Comparison of ENCODE assay signal across 35 cellular contexts in genomic region chr18:79704631-79705030, GRCh38. TPM values are rescaled to one million over a fixed set of nuclear protein-coding genes. Genes with fewer than 3 reads are reported as not detected.
DNase-seq lines count a peak whose midpoint lies in the region; ATAC-seq and TF ChIP-seq lines count a peak whose summit lies in the region.
"Had no signal": no experiment of that assay in that cellular context is flagged by ENCODE, and none has a peak within 500 bp of the region (broad histone marks: within the 10 kb centered on the region; RNA-seq: fewer than 3 reads in every experiment).

No MANE protein-coding gene starts in this region.

- H2BK12ac ChIP-seq in neuronal stem cell (ENCODE audit: low read length) = no peak overlapping the region

- H3K36me3 Mint-ChIP-seq in WTC11 (peaks cover 56% of the 10 kb centered on the region), chondrocyte (ENCODE audit: low read depth) (peaks cover 39% of the 10 kb centered on the region), immature natural killer cell (peaks cover 18 to 55% (median 30%) of the 10 kb centered on the region in 3 donors)

- H3K27me3 ChIP-seq in neuronal stem cell (ENCODE audit: control insufficient read depth in 3 of 3, insufficient read depth in 3 of 3, low read depth in 1 of 3, low read length in 3 of 3) (no peaks in the 10 kb centered on the region), H7 (ENCODE audit: control insufficient read depth, insufficient read depth, low read length) (no peaks in the 10 kb centered on the region)
- H3K27me3 ChIP-seq: BE2C; BLaER1; BLaER1 treated with 17β-estradiol and CSF1 and Interleukin-3, amounts not matched to agents 10 nM and 100 nM had no signal

- peaks cover 0 to 3% of the 10 kb centered on the region in 2 donors for H3K9me3 ChIP-seq in neuronal stem cell (replicated peaks in 1 of 2; ENCODE audit: control insufficient read depth in 2 of 2, insufficient read depth in 1 of 2, low read depth in 1 of 2, low read length in 2 of 2)
- H3K9me3 ChIP-seq: A549, BE2C, Caco-2 had no signal

- H3K4me1 ChIP-seq in neuronal stem cell (ENCODE audit: control insufficient read depth in 2 of 2, insufficient read depth in 1 of 2, low read depth in 1 of 2, low read length in 2 of 2) = peaks cover 0 to 1% of the 10 kb centered on the region in 2 donors
- H3K4me1 ChIP-seq: A549; BE2C; BLaER1; BLaER1 treated with 17β-estradiol and CSF1 and Interleukin-3, amounts not matched to agents 10 nM and 100 nM; Caco-2 had no signal

- DNase-seq in Right ventricle myocardium superior = peak; percentile 33
- no peak for DNase-seq in left cardiac atrium
- DNase-seq in WTC11 (ENCODE audit: low spot score) = no peak
- peak; percentile 72 for DNase-seq in chondrocyte (ENCODE audit: low spot score)
- DNase-seq in neuronal stem cell (ENCODE audit: low spot score) = no peak
- no peak for DNase-seq in H7
- DNase-seq in immature natural killer cell = no peak
- DNase-seq: 8988T; ACHN; AML-193; BE2C; C1 segment of cervical spinal cord; Caco-2; Calu3; CD4-positive, alpha-beta memory T cell; CD4-positive, alpha-beta T cell; CD4-positive, CD25-positive, alpha-beta regulatory T cell; CD8-positive, alpha-beta T cell; COR-L47; DMS 273 treated with DMSO at 0.1 percent for 48 hours; DMS153; DMS53; DMS79; DMS79 treated with DMSO at 0.1 percent for 48 hours; DND-41; EL had no signal

- H3K4me3 Mint-ChIP-seq in WTC11 (no peak overlapping the region), chondrocyte (ENCODE audit: unreplicated experiment) (no peak overlapping the region), immature natural killer cell (no peak overlapping the region)
- H3K4me3 Mint-ChIP-seq: B cell; CD14-positive monocyte; CD4-positive, alpha-beta memory T cell; CD4-positive, alpha-beta T cell; CD4-positive, CD25-positive, alpha-beta regulatory T cell; CD8-positive, alpha-beta memory T cell; CD8-positive, alpha-beta T cell had no signal

- TF ChIP-seq CTCF in WTC11 (IDR thresholded peaks at IDR 0.05) = no peak
- no peak for TF ChIP-seq CTCF in chondrocyte (IDR thresholded peaks at IDR 0.05)

- no peak overlapping the region for H2BK120ac ChIP-seq in neuronal stem cell (ENCODE audit: low read depth, low read length)

- intact Hi-C loops in Right ventricle myocardium superior (cut with DNase I) (no loop called here), left cardiac atrium (cut with DNase I) (no loop called here)

- no peak overlapping the region for H2AFZ ChIP-seq in neuronal stem cell (ENCODE audit: low read length)

- no peak overlapping the region for H2BK5ac ChIP-seq in neuronal stem cell (ENCODE audit: low read length)

- H4K91ac ChIP-seq in neuronal stem cell (ENCODE audit: low read depth, low read length, poor library complexity) = no peak overlapping the region

- WGBS in neuronal stem cell (ENCODE audit: extremely low coverage in 2 of 2, insufficient read length in 2 of 2, insufficient replicate concordance in 1 of 2), 2 donors = no CpG with 5 or more reads among the region's 24 CpGs

- POLR2A ChIA-PET in WTC11 (lab: Charles Lee) = no interaction called here

- no peak overlapping the region for H2AK5ac ChIP-seq in neuronal stem cell (ENCODE audit: low read depth, low read length)

- peaks cover 6% of the 10 kb centered on the region for H3K79me1 ChIP-seq in neuronal stem cell (ENCODE audit: low read depth, low read length)

- no peaks in the 10 kb centered on the region for H3K27me3 Mint-ChIP-seq in WTC11 (ENCODE audit: low read depth)
- H3K27me3 Mint-ChIP-seq in chondrocyte (ENCODE audit: low read depth) = no peaks in the 10 kb centered on the region
- H3K27me3 Mint-ChIP-seq in immature natural killer cell (ENCODE audit: low read depth in 3 of 3) = peaks cover 0 to 23% (median 9%) of the 10 kb centered on the region in 3 donors
- H3K27me3 Mint-ChIP-seq: B cell; CD4-positive, alpha-beta memory T cell; CD4-positive, alpha-beta T cell; CD4-positive, CD25-positive, alpha-beta regulatory T cell; CD8-positive, alpha-beta memory T cell had no signal

- no peak overlapping the region for H3K4ac ChIP-seq in neuronal stem cell (ENCODE audit: low read length)

- H4K8ac ChIP-seq in neuronal stem cell (ENCODE audit: low read depth, low read length) = no peak overlapping the region

- H3K27ac Mint-ChIP-seq in WTC11 (0 out of 2 replicates have a peak overlapping the region, but pooled peaks have one; percentile 57), chondrocyte (ENCODE audit: unreplicated experiment) (no peak overlapping the region), immature natural killer cell (peak overlapping the region in 1 of 6 donors; percentile 23)
- H3K27ac Mint-ChIP-seq: B cell; CD4-positive, CD25-positive, alpha-beta regulatory T cell; CD8-positive, alpha-beta memory T cell; CD8-positive, alpha-beta T cell had no signal

- H3K4me1 Mint-ChIP-seq in WTC11 = no peaks in the 10 kb centered on the region
- no peaks in the 10 kb centered on the region for H3K4me1 Mint-ChIP-seq in chondrocyte (ENCODE audit: low read depth)
- H3K4me1 Mint-ChIP-seq in immature natural killer cell = peaks cover 6 to 20% of the 10 kb centered on the region in 2 donors
- H3K4me1 Mint-ChIP-seq: B cell, CD14-positive monocyte had no signal

- H3K4me3 ChIP-seq in neuronal stem cell (ENCODE audit: low read length in 2 of 2) (no peak overlapping the region), H7 (ENCODE audit: insufficient read depth, low read depth, low read length) (no peak overlapping the region)
- H3K4me3 ChIP-seq: A549; BLaER1; BLaER1 treated with 17β-estradiol and CSF1 and Interleukin-3, amounts not matched to agents 10 nM and 100 nM had no signal

- H3K14ac ChIP-seq in neuronal stem cell (ENCODE audit: low read length) = peak overlapping the region; percentile 84

- H3K9ac ChIP-seq in neuronal stem cell (ENCODE audit: low read depth, low read length, poor library complexity) = no peak overlapping the region
- H3K9ac ChIP-seq: BLaER1; BLaER1 treated with 17β-estradiol and CSF1 and Interleukin-3, amounts not matched to agents 10 nM and 100 nM had no signal

- CTCF ChIA-PET in WTC11 (lab: Charles Lee) = no interaction called here

- H2BK15ac ChIP-seq in neuronal stem cell (ENCODE audit: low read length) = no peak overlapping the region

- no peak overlapping the region for H3K18ac ChIP-seq in neuronal stem cell (ENCODE audit: low read length)

- no peaks in the 10 kb centered on the region for H3K9me3 Mint-ChIP-seq in WTC11
- H3K9me3 Mint-ChIP-seq in chondrocyte (ENCODE audit: low read depth) = no peaks in the 10 kb centered on the region
- H3K9me3 Mint-ChIP-seq in immature natural killer cell = no peaks in the 10 kb centered on the region
- H3K9me3 Mint-ChIP-seq: CD4-positive, alpha-beta memory T cell; CD4-positive, alpha-beta T cell; CD8-positive, alpha-beta memory T cell; CD8-positive, alpha-beta T cell had no signal

- H3K36me3 ChIP-seq in neuronal stem cell (replicated peaks in 1 of 2; ENCODE audit: control insufficient read depth in 2 of 2, insufficient read depth in 2 of 2, low read length in 2 of 2) (peaks cover 35 to 76% of the 10 kb centered on the region in 2 donors), H7 (replicated peaks; ENCODE audit: control insufficient read depth, insufficient read depth, low read length) (peaks cover 17% of the 10 kb centered on the region)
- H3K36me3 ChIP-seq: BE2C had no signal

- no peak overlapping the region for H3K27ac ChIP-seq in neuronal stem cell (replicated peaks; ENCODE audit: low read length)
- H3K27ac ChIP-seq: 22Rv1; A549; BLaER1; BLaER1 treated with 17β-estradiol and CSF1 and Interleukin-3, amounts not matched to agents 10 nM and 100 nM; C4-2B had no signal

- peak overlapping the region; percentile 0 for H3K4me2 ChIP-seq in neuronal stem cell (ENCODE audit: insufficient read depth, low read length, poor library complexity, severe bottlenecking)
- H3K4me2 ChIP-seq: A549; BLaER1; BLaER1 treated with 17β-estradiol and CSF1 and Interleukin-3, amounts not matched to agents 10 nM and 100 nM had no signal

- ATAC-seq in Right ventricle myocardium superior (ENCODE audit: poor library complexity) = no peak
- ATAC-seq in left cardiac atrium = no peak
- no peak for ATAC-seq in WTC11
- ATAC-seq in GM18519 (IDR thresholded peaks at IDR 0.05; ENCODE audit: low FRiP score, unreplicated experiment) = no peak
- ATAC-seq: A549; CD8-positive, alpha-beta T cell had no signal

- H3K23ac ChIP-seq in neuronal stem cell (ENCODE audit: low read depth, low read length, poor library complexity) = peak overlapping the region; percentile 96

TF ChIP-seq in WTC11, 78 proteins besides CTCF, POLR2A, EP300 and RAD21 (continues in another document):
- TF ChIP-seq PREB (CRISPR knock-in tag; IDR thresholded peaks at IDR 0.05; ENCODE audit: borderline replicate concordance) = no peak
- no peak for TF ChIP-seq CBFB (CRISPR knock-in tag; IDR thresholded peaks at IDR 0.05; ENCODE audit: low read depth)
- TF ChIP-seq MAX (CRISPR knock-in tag; IDR thresholded peaks at IDR 0.05) = no peak

RNA-seq across cellular contexts. Expression of gene CTDP1, which starts 25.0 kb away (rescaled TPM):
- 8.7 TPM for total RNA-seq in Right ventricle myocardium superior
- 10 to 100 TPM in 1 of 2 donors, 1 to 10 TPM in 1; 9.7 to 11.7 TPM for total RNA-seq in left cardiac atrium
- total RNA-seq in WTC11 (2021) = 33.3 to 39.7 TPM (median 34.5 TPM) in 3 replicates
- total RNA-seq in chondrocyte = 20.0 to 21.0 TPM (median 20.9 TPM) in 3 replicates
- polyA plus RNA-seq in neuronal stem cell (2013, experiment 1 of 2) = 10.5 TPM
- 11.0 TPM for polyA plus RNA-seq in neuronal stem cell (2013, experiment 2 of 2)
- 38.9 and 39.1 TPM in 2 replicates for total RNA-seq in H7 (2014; rRNA removed; shearing (Covaris generic))
- 10 to 100 TPM in 1 of 3 donors, 1 to 10 TPM in 2; 6.6 to 20.3 (median 9.3) TPM for polyA plus RNA-seq in immature natural killer cell

Comparison
In these comparisons a context has a peak if more than half of its experiments do, and no peak if none do; other contexts are left out.
1. DNase-seq: peak in Right ventricle myocardium superior (single experiment) and chondrocyte (single experiment); none in left cardiac atrium (single experiment), WTC11 (single experiment), neuronal stem cell (single experiment), H7 (single experiment) and immature natural killer cell (0 of 3).